27 cellular contexts compared by ENCODE assay signal in the genomic region with DNA sequence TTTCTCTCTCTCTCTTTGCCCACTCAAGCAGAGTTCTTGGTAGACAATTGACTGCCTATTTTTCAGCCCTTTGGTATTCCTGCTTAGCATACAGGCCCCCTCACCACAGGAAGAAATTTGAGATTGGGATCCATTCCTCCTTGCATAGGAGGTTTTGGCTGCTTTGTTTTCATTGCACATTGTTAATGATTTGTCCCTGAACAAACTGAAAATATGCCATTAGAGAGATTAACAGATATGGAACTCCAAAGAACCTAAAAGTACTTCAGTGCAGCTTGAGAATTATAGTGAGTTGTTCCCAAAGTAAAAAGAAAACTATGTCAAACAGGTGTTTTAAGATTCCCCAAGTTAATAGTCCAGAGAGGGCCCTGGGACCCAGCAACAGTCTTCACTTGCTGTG.
"Had no signal": no experiment of that assay in that cellular context is flagged by ENCODE, and none has a peak within 500 bp of the region (broad histone marks: within the 10 kb centered on the region; RNA-seq: fewer than 3 reads in every experiment).

No MANE protein-coding gene starts in this region.

- H3K27ac ChIP-seq: brain microvascular endothelial cell, WERI-Rb-1 had no signal

- H3K36me3 ChIP-seq: brain microvascular endothelial cell, WERI-Rb-1 had no signal

- ATAC-seq: activated CD8-positive, alpha-beta memory T cell treated with anti-CD3 and anti-CD28 coated beads, Interleukin-2, amount 10 ng/mL, durations not matched to agents 7 days and 5 days; activated naive CD8-positive, alpha-beta T cell treated with anti-CD3 and anti-CD28 coated beads, Interleukin-2, amount 50 U/mL, for 24 hours had no signal

- H3K27me3 ChIP-seq: brain microvascular endothelial cell had no signal

- DNase-seq: activated CD4-positive, alpha-beta memory T cell treated with anti-CD3 and anti-CD28 coated beads, Interleukin-2, amount 10 ng/mL, durations not matched to agents 7 days and 5 days; activated CD4-positive, alpha-beta T cell treated with anti-CD3 and anti-CD28 coated beads for 1 hour; activated CD4-positive, alpha-beta T cell treated with anti-CD3 and anti-CD28 coated beads for 48 hours; activated CD4-positive, CD25-positive, alpha-beta regulatory T cell; activated CD8-positive, alpha-beta memory T cell treated with anti-CD3 and anti-CD28 coated beads for 24 hours; activated CD8-positive, alpha-beta memory T cell treated with anti-CD3 and anti-CD28 coated beads, Interleukin-2, amount 10 ng/mL, durations not matched to agents 7 days and 5 days; activated CD8-positive, alpha-beta memory T cell treated with anti-CD3 and anti-CD28 coated beads, Interleukin-2, amount 50 U/mL, for 48 hours; activated effector memory CD4-positive, alpha-beta T cell treated with Interleukin-2 at 50 U/mL for 16 hours; activated naive CD4-positive, alpha-beta T cell treated with anti-CD3 and anti-CD28 coated beads, Interleukin-2, amount 10 ng/mL, durations not matched to agents 7 days and 5 days; activated naive CD8-positive, alpha-beta T cell treated with anti-CD3 and anti-CD28 coated beads, Interleukin-2, amount 50 U/mL, for 24 hours; activated T-cell treated with anti-CD3 and anti-CD28 coated beads, Interleukin-2, amount 50 U/mL, for 48 hours; brain microvascular endothelial cell; central memory CD4-positive, alpha-beta T cell; Karpas-422; NCI-H1417 treated with DMSO at 0.1 percent for 48 hours; NCI-H187 treated with DMSO at 0.1 percent for 48 hours; NCI-H510A; NCI-H526; NCI-H748 treated with DMSO at 0.1 percent for 48 hours; NK-92 treated with Interleukin-12 subunit alpha and Interleukin-12 subunit beta, amount 100 ng/mL, for 24 hours; OCI-M1; Right ventricle myocardium superior; SW 1271; T-helper 1 cell; T-helper 2 cell; T-helper 9 cell; WERI-Rb-1 had no signal
